Comparison of ENCODE assay signal across 29 cellular contexts in genomic region chr3:189964623-189965022, GRCh38.
"Had no signal": no experiment of that assay in that cellular context is flagged by ENCODE, and none has a peak within 500 bp of the region (broad histone marks: within the 10 kb centered on the region; RNA-seq: fewer than 3 reads in every experiment).

No MANE protein-coding gene starts in this region.

- H3K36me3 ChIP-seq: SJCRH30 had no signal

- DNase-seq: activated CD4-positive, alpha-beta T cell treated with anti-CD3 and anti-CD28 coated beads, Interleukin-2, amount 10 ng/mL, durations not matched to agents 24 days and 14 days; activated CD4-positive, alpha-beta T cell treated with anti-CD3 and anti-CD28 coated beads, Interleukin-2, amount 50 U/mL, for 4 hours; activated CD8-positive, alpha-beta T cell treated with anti-CD3 and anti-CD28 coated beads for 36 hours; activated naive CD4-positive, alpha-beta T cell treated with anti-CD3 and anti-CD28 coated beads, Interleukin-2, amount 10 ng/mL, durations not matched to agents 7 days and 5 days; activated naive CD8-positive, alpha-beta T cell treated with anti-CD3 and anti-CD28 coated beads, Interleukin-2, amount 50 U/mL, for 24 hours; activated T-cell treated with anti-CD3 and anti-CD28 coated beads, Interleukin-2, amount 50 U/mL, for 1 hour; activated T-cell treated with anti-CD3 and anti-CD28 coated beads, Interleukin-2, amount 50 U/mL, for 72 hours; anterior cingulate cortex; caudate nucleus; cerebellar nuclear complex; Kasumi-1; KG1; MG63; NCI-H1048; NCI-H1105 treated with DMSO at 0.1 percent for 48 hours; NCI-H1436; NCI-H187 treated with DMSO at 0.1 percent for 48 hours; NCI-H2081; NCI-H345; NCI-H526 treated with DMSO at 0.1 percent for 48 hours; NCI-H774; SHP77; SJCRH30; SW 1271; T-helper 1 cell; T-helper 2 cell; T-helper 9 cell had no signal

- H3K27ac ChIP-seq: SJCRH30, VCaP had no signal

- ATAC-seq: activated CD8-positive, alpha-beta T cell treated with anti-CD3 and anti-CD28 coated beads for 36 hours; activated naive CD8-positive, alpha-beta T cell treated with anti-CD3 and anti-CD28 coated beads, Interleukin-2, amount 50 U/mL, for 24 hours; activated T-cell treated with anti-CD3 and anti-CD28 coated beads, Interleukin-2, amount 50 U/mL, for 72 hours; Panc1 had no signal

- H3K4me3 ChIP-seq: MG63, SJCRH30 had no signal

- H3K4me1 ChIP-seq: SJCRH30 had no signal

- H3K9me3 ChIP-seq: MG63, SJCRH30 had no signal
